In genomic region chr14:68358978-68359861, GRCh38 we compare ENCODE assay signal across 9 cellular contexts.
DNase-seq lines count a peak whose midpoint lies in the region; ATAC-seq and TF ChIP-seq lines count a peak whose summit lies in the region.
"Had no signal": no experiment of that assay in that cellular context is flagged by ENCODE, and none has a peak within 500 bp of the region (broad histone marks: within the 10 kb centered on the region; RNA-seq: fewer than 3 reads in every experiment).

No MANE protein-coding gene starts in this region.

- H3K27me3 ChIP-seq in lower lobe of right lung (ENCODE audit: low read depth) (no peaks in the 10 kb centered on the region), spleen (replicated peaks in 1 of 7) (no peaks in the 10 kb centered on the region)

- H3K4me1 Mint-ChIP-seq in activated B cell treated with CpG ODN at 0.5 μM for 24 hours = peaks cover 61% of the 10 kb centered on the region

- intact Hi-C loops in activated B cell treated with CpG ODN at 0.5 μM for 24 hours (cut with micrococcal nuclease) (no loop called here), lower lobe of right lung (cut with DNase I) (no loop called here), spleen (cut with DNase I; ENCODE audit: low total_unique reads) (no loop called here)

- TF ChIP-seq POLR2A in spleen (IDR thresholded peaks at IDR 0.05) = no peak

- H3K27me3 Mint-ChIP-seq in activated B cell treated with CpG ODN at 0.5 μM for 24 hours = no peaks in the 10 kb centered on the region

- H3K27ac Mint-ChIP-seq in activated B cell treated with CpG ODN at 0.5 μM for 24 hours = peak overlapping the region; percentile 92

- no peak for TF ChIP-seq CTCF in GM12865 (IDR thresholded peaks at IDR 0.05; ENCODE audit: insufficient read depth, low read depth, low read length, missing control alignments)
- no peak for TF ChIP-seq CTCF in activated B cell treated with CpG ODN at 0.5 μM for 24 hours (IDR thresholded peaks at IDR 0.05)
- no peak for TF ChIP-seq CTCF in lower lobe of right lung (IDR thresholded peaks at IDR 0.05)
- TF ChIP-seq CTCF in spleen (IDR thresholded peaks at IDR 0.05 in 8 of 11, conservative IDR thresholded peaks at IDR 0.05 in 3 of 11) = no peak

- 62 to 68% (median 66%) methylated on average over 13 of the region's 13 CpGs for WGBS in spleen, 5 donors

- H3K4me3 ChIP-seq in GM12865 (ENCODE audit: low read depth, low read length) (peak overlapping the region; percentile 4; the same call in 1 of the 2 replicates), lower lobe of right lung (no peak overlapping the region), spleen (no peak overlapping the region)

- peak overlapping the region; percentile 81 for H3K27ac ChIP-seq in lower lobe of right lung
- peak overlapping the region; percentile 28 to 85 (median 62) for H3K27ac ChIP-seq in spleen

- POLR2A ChIA-PET in activated B cell treated with CpG ODN at 0.5 μM for 24 hours (lab: Charles Lee) = interaction anchor here (0.6 to 3.0 kb wide), 18 partner anchors 7 to 436 kb away, joined by 3 to 12 read pairs (median 4); no protein-coding TSS in a partner anchor

- H3K4me1 ChIP-seq in lower lobe of right lung (peaks cover 34% of the 10 kb centered on the region), spleen (peaks cover 7 to 68% (median 43%) of the 10 kb centered on the region in 6 donors)

- ATAC-seq in activated B cell treated with CpG ODN at 0.5 μM for 24 hours (ENCODE audit: low read depth) (peak; percentile 35), lower lobe of right lung (peak; percentile 13 to 50), HG03045 (IDR thresholded peaks at IDR 0.05; ENCODE audit: unreplicated experiment) (no peak)

- H3K9me3 Mint-ChIP-seq in activated B cell treated with CpG ODN at 0.5 μM for 24 hours = no peaks in the 10 kb centered on the region

- H3K36me3 ChIP-seq in lower lobe of right lung (no peaks in the 10 kb centered on the region), spleen (no peaks in the 10 kb centered on the region)

- CTCF ChIA-PET in activated B cell treated with CpG ODN at 0.5 μM for 24 hours (lab: Charles Lee) = interaction anchor here (0.7 kb wide), 1 partner anchor 83 kb away, joined by 3 read pairs; no protein-coding TSS in a partner anchor

- H3K9me3 ChIP-seq in lower lobe of right lung (no peaks in the 10 kb centered on the region), spleen (no peaks in the 10 kb centered on the region)

- H3K4me3 Mint-ChIP-seq in activated B cell treated with CpG ODN at 0.5 μM for 24 hours = peak overlapping the region; percentile 45

- DNase-seq in GM12865 (ENCODE audit: low read depth) (peak; percentile 43), activated B cell treated with CpG ODN at 0.5 μM for 24 hours (no peak), lower lobe of right lung (no peak), spleen (no peak), NK-92 (lab: John Stamatoyannopoulos, UW; ENCODE audit: unreplicated experiment) (no peak), HCEC 1CT (no peak)
- no peak for DNase-seq in activated CD8-positive, alpha-beta memory T cell treated with anti-CD3 and anti-CD28 coated beads, Interleukin-2, amount 50 U/mL, for 4 hours
- DNase-seq: amniotic stem cell had no signal

- H3K36me3 Mint-ChIP-seq in activated B cell treated with CpG ODN at 0.5 μM for 24 hours (ENCODE audit: low read depth) = peaks cover 8% of the 10 kb centered on the region
